In the genomic region with DNA sequence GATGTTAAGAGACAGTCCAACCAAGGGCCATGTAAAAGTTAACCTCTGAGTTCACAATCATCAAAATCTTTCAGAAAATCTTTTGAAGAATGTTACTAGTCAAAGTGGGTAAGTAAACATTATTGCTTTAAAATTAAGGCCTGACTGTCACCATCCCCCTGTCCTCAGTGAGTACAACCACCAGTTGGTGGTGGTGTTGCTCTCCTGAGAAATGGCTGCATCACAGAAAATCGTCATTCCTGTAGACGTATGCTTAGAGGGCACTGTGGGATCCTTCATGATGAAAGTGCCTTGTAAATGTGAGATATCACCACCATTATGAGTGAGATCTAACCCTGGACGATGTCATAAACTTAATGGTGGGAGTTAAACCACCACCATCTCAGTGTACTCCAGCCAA, we compare ENCODE assay signal across 19 cellular contexts.
DNase-seq lines count a peak whose midpoint lies in the region; ATAC-seq, FAIRE-seq and TF ChIP-seq lines count a peak whose summit lies in the region.
"Had no signal": no experiment of that assay in that cellular context is flagged by ENCODE, and none has a peak within 500 bp of the region (broad histone marks: within the 10 kb centered on the region; RNA-seq: fewer than 3 reads in every experiment).

No MANE protein-coding gene starts in this region.

- no peak overlapping the region for H3K4me3 Mint-ChIP-seq in activated CD4-positive, alpha-beta T cell treated with anti-CD3 and anti-CD28 coated beads, Interleukin-2, amount 10 ng/mL, durations not matched to agents 7 days and 5 days
- no peak overlapping the region for H3K4me3 Mint-ChIP-seq in activated T-helper 2 cell treated with anti-CD3 and anti-CD28 coated beads, Interferon-gamma antibody, Interleukin-2, Interleukin-4, amounts not matched to agents 10 μg/mL and 5 μg/mL and 100 μg/mL, durations not matched to agents 14 hours and 24 hours and 36 hours (ENCODE audit: low read depth)
- H3K4me3 Mint-ChIP-seq: activated B cell treated with CpG ODN at 0.5 μM for 24 hours; activated naive CD8-positive, alpha-beta T cell treated with anti-CD3 and anti-CD28 coated beads, Interleukin-2, amount 50 U/mL, for 24 hours; activated T-cell treated with anti-CD3 and anti-CD28 coated beads, Interleukin-2, amount 50 U/mL, for 72 hours; CD4-positive, CD25-positive, alpha-beta regulatory T cell; dendritic cell treated with granulocyte-macrophage colony-stimulating factor and Interleukin-4, amounts not matched to agents 40 ng/mL and 50 ng/mL, for 4 days; memory B cell had no signal

- H3K9me2 ChIP-seq in Loucy (replicated peaks; ENCODE audit: low read depth, low read length): no peaks in the 10 kb centered on the region

- no peaks in the 10 kb centered on the region for H3K27me3 Mint-ChIP-seq in activated CD4-positive, alpha-beta T cell treated with anti-CD3 and anti-CD28 coated beads, Interleukin-2, amount 10 ng/mL, durations not matched to agents 7 days and 5 days
- no peaks in the 10 kb centered on the region for H3K27me3 Mint-ChIP-seq in activated T-helper 2 cell treated with anti-CD3 and anti-CD28 coated beads, Interferon-gamma antibody, Interleukin-2, Interleukin-4, amounts not matched to agents 10 μg/mL and 5 μg/mL and 100 μg/mL, durations not matched to agents 14 hours and 24 hours and 36 hours (ENCODE audit: low read depth)
- H3K27me3 Mint-ChIP-seq: CD4-positive, CD25-positive, alpha-beta regulatory T cell; dendritic cell treated with granulocyte-macrophage colony-stimulating factor and Interleukin-4, amounts not matched to agents 40 ng/mL and 50 ng/mL, for 4 days had no signal

- no peaks in the 10 kb centered on the region for H3K36me3 ChIP-seq in Loucy (ENCODE audit: insufficient read depth, low read length)
- no peaks in the 10 kb centered on the region for H3K36me3 ChIP-seq in WERI-Rb-1
- H3K36me3 ChIP-seq: gastroesophageal sphincter had no signal

- TF ChIP-seq POLR2A in GM12892 (IDR thresholded peaks at IDR 0.05; ENCODE audit: low read depth, low read length): no peak

- H3K4me1 ChIP-seq in Loucy (ENCODE audit: insufficient read depth, low read length, poor library complexity, severe bottlenecking): peaks cover 13% of the 10 kb centered on the region

- H3K27ac Mint-ChIP-seq in activated CD4-positive, alpha-beta T cell treated with anti-CD3 and anti-CD28 coated beads, Interleukin-2, amount 10 ng/mL, durations not matched to agents 7 days and 5 days: no peak overlapping the region
- H3K27ac Mint-ChIP-seq in activated T-helper 2 cell treated with anti-CD3 and anti-CD28 coated beads, Interferon-gamma antibody, Interleukin-2, Interleukin-4, amounts not matched to agents 10 μg/mL and 5 μg/mL and 100 μg/mL, durations not matched to agents 14 hours and 24 hours and 36 hours: no peak overlapping the region
- H3K27ac Mint-ChIP-seq: activated B cell treated with CpG ODN at 0.5 μM for 24 hours; activated naive CD8-positive, alpha-beta T cell treated with anti-CD3 and anti-CD28 coated beads, Interleukin-2, amount 50 U/mL, for 24 hours; activated T-cell treated with anti-CD3 and anti-CD28 coated beads, Interleukin-2, amount 50 U/mL, for 72 hours; CD4-positive, CD25-positive, alpha-beta regulatory T cell; dendritic cell treated with granulocyte-macrophage colony-stimulating factor and Interleukin-4, amounts not matched to agents 40 ng/mL and 50 ng/mL, for 4 days; memory B cell had no signal

- peak; percentile 52 for ATAC-seq in sciatic nerve
- ATAC-seq: activated naive CD8-positive, alpha-beta T cell treated with anti-CD3 and anti-CD28 coated beads, Interleukin-2, amount 50 U/mL, for 24 hours; gastroesophageal sphincter had no signal

- peak overlapping the region; percentile 3 for H3K4me2 ChIP-seq in Loucy (ENCODE audit: low read depth, low read length, poor library complexity, severe bottlenecking)

- no peaks in the 10 kb centered on the region for H3K79me2 ChIP-seq in Loucy (ENCODE audit: insufficient read depth, low read length)

- H3K27me3 ChIP-seq in Loucy (ENCODE audit: insufficient read depth, low read length, poor library complexity, severe bottlenecking) (no peaks in the 10 kb centered on the region), WERI-Rb-1 (ENCODE audit: insufficient read depth, low read depth, severe bottlenecking) (no peaks in the 10 kb centered on the region)
- H3K27me3 ChIP-seq: gastroesophageal sphincter had no signal

- TF ChIP-seq CTCF in Loucy (conservative IDR thresholded peaks at IDR 0.05; ENCODE audit: low read length): peak; percentile 89
- TF ChIP-seq CTCF in WERI-Rb-1 (IDR thresholded peaks at IDR 0.05; ENCODE audit: low read depth, low read length): peak; percentile 26; the same call in 1 of the 2 replicates

- H3K4me1 Mint-ChIP-seq in activated CD4-positive, alpha-beta T cell treated with anti-CD3 and anti-CD28 coated beads, Interleukin-2, amount 10 ng/mL, durations not matched to agents 7 days and 5 days: no peaks in the 10 kb centered on the region
- no peaks in the 10 kb centered on the region for H3K4me1 Mint-ChIP-seq in activated T-helper 2 cell treated with anti-CD3 and anti-CD28 coated beads, Interferon-gamma antibody, Interleukin-2, Interleukin-4, amounts not matched to agents 10 μg/mL and 5 μg/mL and 100 μg/mL, durations not matched to agents 14 hours and 24 hours and 36 hours (ENCODE audit: low read depth)
- H3K4me1 Mint-ChIP-seq: activated B cell treated with CpG ODN at 0.5 μM for 24 hours; activated naive CD8-positive, alpha-beta T cell treated with anti-CD3 and anti-CD28 coated beads, Interleukin-2, amount 50 U/mL, for 24 hours; CD4-positive, CD25-positive, alpha-beta regulatory T cell; memory B cell had no signal

- POLR2A ChIA-PET in activated CD4-positive, alpha-beta T cell treated with anti-CD3 and anti-CD28 coated beads, Interleukin-2, amount 10 ng/mL, durations not matched to agents 7 days and 5 days (lab: Charles Lee): no interaction called here

- CTCF ChIA-PET in activated CD4-positive, alpha-beta T cell treated with anti-CD3 and anti-CD28 coated beads, Interleukin-2, amount 10 ng/mL, durations not matched to agents 7 days and 5 days (lab: Charles Lee): no interaction called here

- no peaks in the 10 kb centered on the region for H3K9me3 Mint-ChIP-seq in activated CD4-positive, alpha-beta T cell treated with anti-CD3 and anti-CD28 coated beads, Interleukin-2, amount 10 ng/mL, durations not matched to agents 7 days and 5 days
- no peaks in the 10 kb centered on the region for H3K9me3 Mint-ChIP-seq in activated T-helper 2 cell treated with anti-CD3 and anti-CD28 coated beads, Interferon-gamma antibody, Interleukin-2, Interleukin-4, amounts not matched to agents 10 μg/mL and 5 μg/mL and 100 μg/mL, durations not matched to agents 14 hours and 24 hours and 36 hours
- H3K9me3 Mint-ChIP-seq: activated T-cell treated with anti-CD3 and anti-CD28 coated beads, Interleukin-2, amount 50 U/mL, for 72 hours had no signal

- DNase-seq in NCI-H524 (lab: John Stamatoyannopoulos, UW): peak; percentile 20 to 70
- no peak for DNase-seq in NCI-H524 treated with DMSO at 0.1 percent for 48 hours (lab: John Stamatoyannopoulos, UW)
- peak; percentile 12 for DNase-seq in WERI-Rb-1
- DNase-seq in sciatic nerve (ENCODE audit: low spot score): no peak
- DNase-seq in activated CD4-positive, alpha-beta T cell treated with anti-CD3 and anti-CD28 coated beads, Interleukin-2, amount 10 ng/mL, durations not matched to agents 7 days and 5 days: no peak
- no peak for DNase-seq in GM12892 (ENCODE audit: insufficient read length)
- DNase-seq in activated T-helper 2 cell treated with anti-CD3 and anti-CD28 coated beads, Interferon-gamma antibody, Interleukin-2, Interleukin-4, amounts not matched to agents 10 μg/mL and 5 μg/mL and 100 μg/mL, durations not matched to agents 14 hours and 24 hours and 36 hours (ENCODE audit: low spot score): no peak
- DNase-seq: activated B cell treated with CpG ODN at 0.5 μM for 24 hours; activated naive CD8-positive, alpha-beta T cell treated with anti-CD3 and anti-CD28 coated beads, Interleukin-2, amount 50 U/mL, for 24 hours; activated T-cell treated with anti-CD3 and anti-CD28 coated beads, Interleukin-2, amount 50 U/mL, for 72 hours; CD4-positive, CD25-positive, alpha-beta regulatory T cell; EL; IMR-90; MV-4-11 had no signal

- no peaks in the 10 kb centered on the region for H3F3A ChIP-seq in Loucy (ENCODE audit: low read depth)

- no peak overlapping the region for H3K27ac ChIP-seq in WERI-Rb-1
- H3K27ac ChIP-seq: gastroesophageal sphincter had no signal

- no peaks in the 10 kb centered on the region for H4K20me1 ChIP-seq in Loucy (ENCODE audit: insufficient read depth, low read length, poor library complexity, severe bottlenecking)

- intact Hi-C loops in sciatic nerve (cut with DNase I): no loop called here
- intact Hi-C loops in activated T-helper 2 cell treated with anti-CD3 and anti-CD28 coated beads, Interferon-gamma antibody, Interleukin-2, Interleukin-4, amounts not matched to agents 10 μg/mL and 5 μg/mL and 100 μg/mL, durations not matched to agents 14 hours and 24 hours and 36 hours (cut with micrococcal nuclease): no loop called here

- no peaks in the 10 kb centered on the region for H3K9me3 ChIP-seq in Loucy (ENCODE audit: insufficient read depth, low read depth, low read length)
- no peaks in the 10 kb centered on the region for H3K9me3 ChIP-seq in WERI-Rb-1 (ENCODE audit: severe bottlenecking)

- no peaks in the 10 kb centered on the region for H3K36me3 Mint-ChIP-seq in activated CD4-positive, alpha-beta T cell treated with anti-CD3 and anti-CD28 coated beads, Interleukin-2, amount 10 ng/mL, durations not matched to agents 7 days and 5 days (ENCODE audit: low read depth)
- no peaks in the 10 kb centered on the region for H3K36me3 Mint-ChIP-seq in activated T-helper 2 cell treated with anti-CD3 and anti-CD28 coated beads, Interferon-gamma antibody, Interleukin-2, Interleukin-4, amounts not matched to agents 10 μg/mL and 5 μg/mL and 100 μg/mL, durations not matched to agents 14 hours and 24 hours and 36 hours (ENCODE audit: low read depth)
- H3K36me3 Mint-ChIP-seq: CD4-positive, CD25-positive, alpha-beta regulatory T cell had no signal

- H2AFZ ChIP-seq in Loucy (ENCODE audit: low read length): peak overlapping the region; percentile 49; the same call in 1 of the 2 replicates

- H3K4me3 ChIP-seq in Loucy (ENCODE audit: low read length, poor library complexity, severe bottlenecking): no peak overlapping the region
- H3K4me3 ChIP-seq in WERI-Rb-1 (ENCODE audit: low read depth, low read length): no peak overlapping the region
- H3K4me3 ChIP-seq: gastroesophageal sphincter had no signal

- FAIRE-seq in GM12892 (lab: Jason Lieb, UNC): no peak
- FAIRE-seq: A204.1 had no signal

- peak overlapping the region; percentile 4 for H3K9ac ChIP-seq in Loucy (ENCODE audit: low read depth, low read length, poor library complexity, severe bottlenecking)

Comparison
In these comparisons a context has a peak if more than half of its experiments do, and no peak if none do; other contexts are left out.
1. DNase-seq: peak in NCI-H524 (2 of 2) and WERI-Rb-1 (single experiment); none in NCI-H524 treated with DMSO at 0.1 percent for 48 hours (single experiment), sciatic nerve (single experiment), activated CD4-positive, alpha-beta T cell treated with anti-CD3 and anti-CD28 coated beads, Interleukin-2, amount 10 ng/mL, durations not matched to agents 7 days and 5 days (single experiment), GM12892 (single experiment) and activated T-helper 2 cell treated with anti-CD3 and anti-CD28 coated beads, Interferon-gamma antibody, Interleukin-2, Interleukin-4, amounts not matched to agents 10 μg/mL and 5 μg/mL and 100 μg/mL, durations not matched to agents 14 hours and 24 hours and 36 hours (single experiment).